In genomic region chr5:178478370-178478769, GRCh38 we compare ENCODE assay signal across 16 cellular contexts.
DNase-seq lines count a peak whose midpoint lies in the region; ATAC-seq and TF ChIP-seq lines count a peak whose summit lies in the region.
"Had no signal": no experiment of that assay in that cellular context is flagged by ENCODE, and none has a peak within 500 bp of the region (broad histone marks: within the 10 kb centered on the region; RNA-seq: fewer than 3 reads in every experiment).

No MANE protein-coding gene starts in this region.

- peaks cover 44 to 89% (median 66%) of the 10 kb centered on the region in 10 experiments for H3K4me1 ChIP-seq in BLaER1 treated with 17β-estradiol and CSF1 and Interleukin-3, amounts not matched to agents 10 nM and 100 nM
- H3K4me1 ChIP-seq in naive thymus-derived CD4-positive, alpha-beta T cell (ENCODE audit: control insufficient read depth in 2 of 2, insufficient read depth in 2 of 2, low read length in 2 of 2), result no peaks in the 10 kb centered on the region
- H3K4me1 ChIP-seq in CD4-positive, alpha-beta memory T cell (ENCODE audit: insufficient read depth, low read length), result no peaks in the 10 kb centered on the region

- peaks cover 0 to 7% (median 0%) of the 10 kb centered on the region in 5 donors for H3K27me3 Mint-ChIP-seq in naive thymus-derived CD4-positive, alpha-beta T cell
- peaks cover 7 to 23% of the 10 kb centered on the region in 2 donors for H3K27me3 Mint-ChIP-seq in CD4-positive, alpha-beta memory T cell

- intact Hi-C loops in naive thymus-derived CD4-positive, alpha-beta T cell (cut with micrococcal nuclease), result no loop called here
- intact Hi-C loops in CD4-positive, alpha-beta memory T cell (cut with micrococcal nuclease), result no loop called here
- intact Hi-C loops in Right ventricle myocardium superior (cut with DNase I), result no loop called here

- H3K9me3 ChIP-seq in BLaER1 treated with 17β-estradiol and CSF1 and Interleukin-3, amounts not matched to agents 10 nM and 100 nM (replicated peaks in 1 of 11), result peaks cover 8 to 17% (median 11%) of the 10 kb centered on the region in 11 experiments; a peak in 21 of 22 replicates
- H3K9me3 ChIP-seq in naive thymus-derived CD4-positive, alpha-beta T cell (ENCODE audit: control insufficient read depth in 2 of 3, low read length in 3 of 3), result no peaks in the 10 kb centered on the region
- H3K9me3 ChIP-seq in CD4-positive, alpha-beta memory T cell (ENCODE audit: control insufficient read depth in 1 of 2, low read length in 2 of 2), result no peaks in the 10 kb centered on the region
- H3K9me3 ChIP-seq: Caco-2 had no signal

- peak overlapping the region in 9 of 11 experiments; percentile 61 to 81 (median 68); a peak in 15 of 22 replicates for H3K9ac ChIP-seq in BLaER1 treated with 17β-estradiol and CSF1 and Interleukin-3, amounts not matched to agents 10 nM and 100 nM

- peak overlapping the region in 10 of 11 experiments; percentile 78 to 94 (median 88); a peak in 21 of 22 replicates for H3K27ac ChIP-seq in BLaER1 treated with 17β-estradiol and CSF1 and Interleukin-3, amounts not matched to agents 10 nM and 100 nM
- no peak overlapping the region for H3K27ac ChIP-seq in naive thymus-derived CD4-positive, alpha-beta T cell (ENCODE audit: low read depth, low read length)
- H3K27ac ChIP-seq in skin epidermis, result peak overlapping the region in 13 of 21 experiments; percentile 34 to 80 (median 56)
- no peak overlapping the region for H3K27ac ChIP-seq in CD4-positive, alpha-beta memory T cell (ENCODE audit: low read depth, low read length)

- peak overlapping the region; percentile 73 to 93 (median 81) for H3K4me2 ChIP-seq in BLaER1 treated with 17β-estradiol and CSF1 and Interleukin-3, amounts not matched to agents 10 nM and 100 nM

- no peak for TF ChIP-seq CTCF in NB4 (IDR thresholded peaks at IDR 0.05; ENCODE audit: low read depth, low read length)

- CTCF ChIA-PET in naive thymus-derived CD4-positive, alpha-beta T cell (lab: Charles Lee), result no interaction called here
- CTCF ChIA-PET in CD4-positive, alpha-beta memory T cell (lab: Charles Lee; ENCODE audit: partially characterized antibody), result no interaction called here

- H3K36me3 ChIP-seq in BLaER1 treated with 17β-estradiol and CSF1 and Interleukin-3, amounts not matched to agents 10 nM and 100 nM, result peaks cover 0 to 5% (median 0%) of the 10 kb centered on the region in 11 experiments; a peak in 1 of 22 replicates
- H3K36me3 ChIP-seq in naive thymus-derived CD4-positive, alpha-beta T cell (ENCODE audit: control insufficient read depth in 2 of 3, insufficient read depth in 3 of 3, low read length in 3 of 3), result no peaks in the 10 kb centered on the region
- no peaks in the 10 kb centered on the region for H3K36me3 ChIP-seq in CD4-positive, alpha-beta memory T cell (ENCODE audit: insufficient read depth, low read length)

- no peak overlapping the region for H3K4me3 Mint-ChIP-seq in naive thymus-derived CD4-positive, alpha-beta T cell
- H3K4me3 Mint-ChIP-seq in CD4-positive, alpha-beta memory T cell, result no peak overlapping the region
- H3K4me3 Mint-ChIP-seq: CD8-positive, alpha-beta memory T cell; IgD-negative memory B cell had no signal

- POLR2A ChIA-PET in naive thymus-derived CD4-positive, alpha-beta T cell (lab: Charles Lee), result interaction anchor here (0.7 kb wide), 1 partner anchor 71 kb away, joined by 3 read pairs; no protein-coding TSS in a partner anchor
- POLR2A ChIA-PET in CD4-positive, alpha-beta memory T cell (lab: Charles Lee; ENCODE audit: partially characterized antibody), result no interaction called here

- no peaks in the 10 kb centered on the region for H3K27me3 ChIP-seq in BLaER1 treated with 17β-estradiol and CSF1 and Interleukin-3, amounts not matched to agents 10 nM and 100 nM
- no peaks in the 10 kb centered on the region for H3K27me3 ChIP-seq in naive thymus-derived CD4-positive, alpha-beta T cell (ENCODE audit: control insufficient read depth in 2 of 2, insufficient read depth in 2 of 2, low read length in 2 of 2)
- H3K27me3 ChIP-seq in CD4-positive, alpha-beta memory T cell (ENCODE audit: insufficient read depth, low read length), result no peaks in the 10 kb centered on the region

- no peaks in the 10 kb centered on the region for H4K20me1 ChIP-seq in BLaER1 treated with 17β-estradiol and CSF1 and Interleukin-3, amounts not matched to agents 10 nM and 100 nM

- ATAC-seq in naive thymus-derived CD4-positive, alpha-beta T cell, result peak; percentile 18
- no peak for ATAC-seq in Right ventricle myocardium superior (ENCODE audit: poor library complexity)

- no peak overlapping the region for H3K27ac Mint-ChIP-seq in naive thymus-derived CD4-positive, alpha-beta T cell
- no peak overlapping the region for H3K27ac Mint-ChIP-seq in CD4-positive, alpha-beta memory T cell
- H3K27ac Mint-ChIP-seq: CD8-positive, alpha-beta memory T cell; IgD-negative memory B cell had no signal

- peak overlapping the region in 5 of 10 experiments; percentile 11 to 50 (median 37); a peak in 6 of 20 replicates for H3K4me3 ChIP-seq in BLaER1 treated with 17β-estradiol and CSF1 and Interleukin-3, amounts not matched to agents 10 nM and 100 nM
- H3K4me3 ChIP-seq in NB4 (ENCODE audit: low read depth, low read length) (peak overlapping the region; percentile 71), skin epidermis (no peak overlapping the region)
- H3K4me3 ChIP-seq in naive thymus-derived CD4-positive, alpha-beta T cell (ENCODE audit: low read length), result no peak overlapping the region
- H3K4me3 ChIP-seq in CD4-positive, alpha-beta memory T cell (ENCODE audit: low read length in 2 of 2), result no peak overlapping the region

- H3K4me1 Mint-ChIP-seq in naive thymus-derived CD4-positive, alpha-beta T cell, result peaks cover 0 to 4% (median 3%) of the 10 kb centered on the region in 7 donors
- peaks cover 0 to 7% (median 3%) of the 10 kb centered on the region in 4 donors for H3K4me1 Mint-ChIP-seq in CD4-positive, alpha-beta memory T cell
- H3K4me1 Mint-ChIP-seq: IgD-negative memory B cell had no signal

- DNase-seq in NB4 (ENCODE audit: low read depth), result peak; percentile 39
- DNase-seq in naive thymus-derived CD4-positive, alpha-beta T cell, result no peak
- no peak for DNase-seq in CD4-positive, alpha-beta memory T cell
- DNase-seq in Right ventricle myocardium superior, result no peak
- no peak for DNase-seq in SIG-M5 (lab: John Stamatoyannopoulos, UW)
- DNase-seq: 8988T; AML-193; C1 segment of cervical spinal cord; Caco-2; CD8-positive, alpha-beta memory T cell; DND-41; GDM1; HCEC 1CT had no signal

- H3K9me3 Mint-ChIP-seq in naive thymus-derived CD4-positive, alpha-beta T cell, result peaks cover 0 to 4% (median 0%) of the 10 kb centered on the region in 11 donors
- H3K9me3 Mint-ChIP-seq in CD4-positive, alpha-beta memory T cell, result peaks cover 0 to 3% (median 0%) of the 10 kb centered on the region in 8 donors

- no peak for TF ChIP-seq POLR2A in NB4 (IDR thresholded peaks at IDR 0.05; ENCODE audit: extremely low read depth, insufficient read length)

- no peaks in the 10 kb centered on the region for H3K36me3 Mint-ChIP-seq in naive thymus-derived CD4-positive, alpha-beta T cell
- H3K36me3 Mint-ChIP-seq in CD4-positive, alpha-beta memory T cell, result no peaks in the 10 kb centered on the region
- H3K36me3 Mint-ChIP-seq: CD8-positive, alpha-beta memory T cell had no signal

Comparison
In these comparisons a context has a peak if more than half of its experiments do, and no peak if none do; other contexts are left out.
1. H3K27ac ChIP-seq: peak in BLaER1 treated with 17β-estradiol and CSF1 and Interleukin-3, amounts not matched to agents 10 nM and 100 nM (10 of 11) and skin epidermis (13 of 21); none in naive thymus-derived CD4-positive, alpha-beta T cell (single experiment) and CD4-positive, alpha-beta memory T cell (single experiment).